1 cellular context compared by ENCODE assay signal in the genomic region with DNA sequence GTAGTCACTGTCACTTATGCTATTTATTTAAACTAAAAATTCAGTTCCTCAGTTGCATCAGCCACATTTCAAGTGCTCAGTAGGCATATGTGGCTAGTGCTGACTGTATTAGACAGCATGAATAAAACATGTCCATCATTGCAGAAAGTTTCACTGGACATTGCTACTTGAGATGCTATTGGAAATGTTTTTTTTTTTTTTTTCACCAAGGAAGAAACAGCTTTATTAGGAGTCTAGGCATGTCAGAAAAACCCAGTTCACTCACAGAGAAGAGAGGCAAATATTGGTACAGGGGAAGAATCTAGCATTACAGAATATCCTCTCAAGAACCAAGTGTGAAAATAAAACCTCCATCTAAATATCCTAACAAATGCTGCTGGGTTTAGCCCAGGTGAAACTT.
TF ChIP-seq lines count a peak whose summit lies in the region.

No MANE protein-coding gene starts in this region.

TF ChIP-seq in H1, 55 proteins besides CTCF, POLR2A, EP300 and RAD21 (continued from another document):
- TF ChIP-seq CHD1 (IDR thresholded peaks at IDR 0.05; ENCODE audit: low read depth, low read length) (no peak), TAF1 (IDR thresholded peaks at IDR 0.05; ENCODE audit: low read depth, low read length) (no peak), TBP (IDR thresholded peaks at IDR 0.05; ENCODE audit: low read depth, low read length) (no peak), YY1 (IDR thresholded peaks at IDR 0.05; ENCODE audit: low read depth, low read length) (no peak)
- TF ChIP-seq, protein P1, sequence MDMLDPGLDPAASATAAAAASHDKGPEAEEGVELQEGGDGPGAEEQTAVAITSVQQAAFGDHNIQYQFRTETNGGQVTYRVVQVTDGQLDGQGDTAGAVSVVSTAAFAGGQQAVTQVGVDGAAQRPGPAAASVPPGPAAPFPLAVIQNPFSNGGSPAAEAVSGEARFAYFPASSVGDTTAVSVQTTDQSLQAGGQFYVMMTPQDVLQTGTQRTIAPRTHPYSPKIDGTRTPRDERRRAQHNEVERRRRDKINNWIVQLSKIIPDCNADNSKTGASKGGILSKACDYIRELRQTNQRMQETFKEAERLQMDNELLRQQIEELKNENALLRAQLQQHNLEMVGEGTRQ (IDR thresholded peaks at IDR 0.05; ENCODE audit: low read length), result no peak
